ENCODE assay signal across 17 cellular contexts in genomic region chr10:127040756-127041155, GRCh38.
"Had no signal": no experiment of that assay in that cellular context is flagged by ENCODE, and none has a peak within 500 bp of the region (broad histone marks: within the 10 kb centered on the region; RNA-seq: fewer than 3 reads in every experiment).

No MANE protein-coding gene starts in this region.

- H3K27me3 ChIP-seq: adrenal gland, heart right ventricle, left lung, transverse colon had no signal

- H3K27ac ChIP-seq: adrenal gland, heart right ventricle, left lung, transverse colon had no signal

- ATAC-seq: activated CD8-positive, alpha-beta T cell treated with anti-CD3 and anti-CD28 coated beads, Interleukin-2, amount 10 ng/mL, durations not matched to agents 7 days and 5 days; naive thymus-derived CD4-positive, alpha-beta T cell; stimulated activated memory B cell treated with anti-CD40 and anti-IgM and Interleukin-4, amounts not matched to agents 10 μg/mL and 1 μg/mL and 100 μg/mL, for 72 hours had no signal

- H3K4me1 ChIP-seq: adrenal gland, heart right ventricle, left lung, transverse colon had no signal

- H3K4me3 ChIP-seq: adrenal gland, heart right ventricle, left lung, lung, transverse colon had no signal

- DNase-seq: activated CD4-positive, alpha-beta T cell treated with anti-CD3 and anti-CD28 coated beads for 1 hour; activated CD4-positive, alpha-beta T cell treated with anti-CD3 and anti-CD28 coated beads, Interleukin-2, amount 50 U/mL, for 1 hour; activated CD8-positive, alpha-beta T cell treated with anti-CD3 and anti-CD28 coated beads, Interleukin-2, amount 10 ng/mL, durations not matched to agents 7 days and 5 days; activated gamma-delta T cell treated with Interleukin-2 at 50 U/mL for 16 hours; cerebellar nuclear complex; cortex of kidney; heart right ventricle; kidney glomerular epithelial cell; left lung; naive thymus-derived CD4-positive, alpha-beta T cell; occipital lobe; small intestine; stimulated activated CD4-positive, alpha-beta T cell treated with anti-CD3 and anti-CD28 coated beads, Interleukin-2, amount 100 ng/mL, for 24 hours; transverse colon had no signal
